1 cellular context compared by ENCODE assay signal in the genomic region with DNA sequence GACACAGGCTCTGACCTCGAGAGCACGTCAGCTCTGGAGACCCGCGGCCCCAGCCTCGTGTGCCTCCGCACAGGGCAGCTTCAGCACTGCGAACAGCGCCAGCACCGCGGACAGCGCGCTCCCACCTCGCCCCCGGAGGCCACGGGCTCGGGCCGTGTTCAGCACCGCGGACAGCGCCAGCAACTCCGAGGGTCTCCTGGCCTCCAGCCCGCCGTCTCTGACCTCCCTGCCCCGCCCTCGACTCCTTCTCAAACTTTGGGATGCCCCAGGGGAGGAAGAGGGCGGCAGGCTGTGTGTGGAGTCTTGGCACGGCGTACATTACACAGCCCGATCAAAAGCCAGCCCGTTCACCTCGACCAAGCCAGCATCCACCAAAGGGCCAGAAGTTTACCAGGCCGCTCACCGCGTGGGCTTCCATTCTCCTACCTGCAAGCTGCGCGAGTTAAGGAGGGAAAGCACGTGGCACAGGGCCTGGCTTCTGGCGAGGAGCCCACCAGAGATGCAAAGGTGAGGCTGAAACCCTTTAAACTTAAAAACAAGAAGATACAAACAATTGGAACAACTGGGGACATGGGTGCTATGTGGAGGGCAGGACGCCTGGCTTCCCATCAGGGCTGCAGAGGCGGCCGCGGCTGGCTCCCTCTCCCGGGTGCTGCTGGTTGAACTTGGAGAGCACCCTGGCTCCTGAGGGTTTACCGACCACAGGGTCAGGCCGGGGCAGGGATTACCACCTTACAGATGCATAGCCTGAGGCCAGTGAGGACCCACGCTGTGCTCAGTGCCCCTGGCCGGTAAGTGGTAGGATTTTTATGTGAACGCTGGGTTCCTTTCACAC.
A peak's percentile ranks its signal among the peaks of the same experiment; 100 is the strongest.
TF ChIP-seq lines count a peak whose summit lies in the region.

No MANE protein-coding gene starts in this region.

TF ChIP-seq in HepG2, 621 proteins besides CTCF, POLR2A, EP300 and RAD21 (continued from another document and continues in another):
- TF ChIP-seq ZSCAN20 (CRISPR knock-in tag; IDR thresholded peaks at IDR 0.05; ENCODE audit: borderline replicate concordance) (peak; percentile 100), ZNF550 (CRISPR knock-in tag; IDR thresholded peaks at IDR 0.05; ENCODE audit: borderline replicate concordance) (peak; percentile 98), ZNF761 (CRISPR knock-in tag; conservative IDR thresholded peaks at IDR 0.05) (peak; percentile 100), ZNF782 (CRISPR knock-in tag; IDR thresholded peaks at IDR 0.05; ENCODE audit: borderline replicate concordance) (peak; percentile 100), ETV6 (CRISPR knock-in tag; conservative IDR thresholded peaks at IDR 0.05) (peak; percentile 100), TAF15 (IDR thresholded peaks at IDR 0.05; ENCODE audit: low read depth, low read length, poor library complexity, severe bottlenecking) (peak; percentile 55), CCDC6 (CRISPR knock-in tag; IDR thresholded peaks at IDR 0.05) (peak; percentile 100), NFE2 (CRISPR knock-in tag; IDR thresholded peaks at IDR 0.05) (peak; percentile 97), IRF1 (CRISPR knock-in tag; IDR thresholded peaks at IDR 0.05; ENCODE audit: low read depth) (peak; percentile 99), ZNF3 (CRISPR knock-in tag; IDR thresholded peaks at IDR 0.05) (peak; percentile 97), AKAP8 (CRISPR knock-in tag; IDR thresholded peaks at IDR 0.05) (peak; percentile 100), FOXK1 (CRISPR knock-in tag; IDR thresholded peaks at IDR 0.05; ENCODE audit: borderline replicate concordance, low read depth) (peak; percentile 100), NFYB (CRISPR knock-in tag; IDR thresholded peaks at IDR 0.05) (peak; percentile 78), TFE3 (CRISPR knock-in tag; IDR thresholded peaks at IDR 0.05) (peak; percentile 100), FIP1L1 (IDR thresholded peaks at IDR 0.05; ENCODE audit: borderline replicate concordance, insufficient read depth, low read depth, low read length) (no peak), WIZ (CRISPR knock-in tag; IDR thresholded peaks at IDR 0.05) (peak; percentile 100), ZNF747 (CRISPR knock-in tag; IDR thresholded peaks at IDR 0.05; ENCODE audit: borderline replicate concordance) (peak; percentile 100), ZNF232 (CRISPR knock-in tag; IDR thresholded peaks at IDR 0.05; ENCODE audit: borderline replicate concordance) (peak; percentile 100), GLMP (CRISPR knock-in tag; IDR thresholded peaks at IDR 0.05; ENCODE audit: borderline replicate concordance) (peak; percentile 99), TBX2 (CRISPR knock-in tag; IDR thresholded peaks at IDR 0.05; ENCODE audit: borderline replicate concordance) (peak; percentile 99), MIER2 (CRISPR knock-in tag; IDR thresholded peaks at IDR 0.05) (peak; percentile 100), HNRNPLL (IDR thresholded peaks at IDR 0.05; ENCODE audit: low read depth, low read length, poor library complexity, severe bottlenecking) (peak; percentile 38), SKIL (CRISPR knock-in tag; IDR thresholded peaks at IDR 0.05; ENCODE audit: borderline replicate concordance) (peak; percentile 98), THAP9 (CRISPR knock-in tag; IDR thresholded peaks at IDR 0.05; ENCODE audit: borderline replicate concordance) (peak; percentile 96), ESRRA (CRISPR knock-in tag; IDR thresholded peaks at IDR 0.05; ENCODE audit: low read depth) (peak; percentile 96), ZNF24 (IDR thresholded peaks at IDR 0.05) (no peak), ZFP36 (IDR thresholded peaks at IDR 0.05; ENCODE audit: borderline replicate concordance, low read depth, low read length, partially characterized antibody) (no peak)
- TF ChIP-seq, protein P1, sequence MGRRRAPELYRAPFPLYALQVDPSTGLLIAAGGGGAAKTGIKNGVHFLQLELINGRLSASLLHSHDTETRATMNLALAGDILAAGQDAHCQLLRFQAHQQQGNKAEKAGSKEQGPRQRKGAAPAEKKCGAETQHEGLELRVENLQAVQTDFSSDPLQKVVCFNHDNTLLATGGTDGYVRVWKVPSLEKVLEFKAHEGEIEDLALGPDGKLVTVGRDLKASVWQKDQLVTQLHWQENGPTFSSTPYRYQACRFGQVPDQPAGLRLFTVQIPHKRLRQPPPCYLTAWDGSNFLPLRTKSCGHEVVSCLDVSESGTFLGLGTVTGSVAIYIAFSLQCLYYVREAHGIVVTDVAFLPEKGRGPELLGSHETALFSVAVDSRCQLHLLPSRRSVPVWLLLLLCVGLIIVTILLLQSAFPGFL (CRISPR knock-in tag; IDR thresholded peaks at IDR 0.05), result peak; percentile 99
- TF ChIP-seq, protein P2, sequence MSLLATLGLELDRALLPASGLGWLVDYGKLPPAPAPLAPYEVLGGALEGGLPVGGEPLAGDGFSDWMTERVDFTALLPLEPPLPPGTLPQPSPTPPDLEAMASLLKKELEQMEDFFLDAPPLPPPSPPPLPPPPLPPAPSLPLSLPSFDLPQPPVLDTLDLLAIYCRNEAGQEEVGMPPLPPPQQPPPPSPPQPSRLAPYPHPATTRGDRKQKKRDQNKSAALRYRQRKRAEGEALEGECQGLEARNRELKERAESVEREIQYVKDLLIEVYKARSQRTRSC (CRISPR knock-in tag; IDR thresholded peaks at IDR 0.05; ENCODE audit: low read depth), result peak; percentile 100
- TF ChIP-seq, protein P3, sequence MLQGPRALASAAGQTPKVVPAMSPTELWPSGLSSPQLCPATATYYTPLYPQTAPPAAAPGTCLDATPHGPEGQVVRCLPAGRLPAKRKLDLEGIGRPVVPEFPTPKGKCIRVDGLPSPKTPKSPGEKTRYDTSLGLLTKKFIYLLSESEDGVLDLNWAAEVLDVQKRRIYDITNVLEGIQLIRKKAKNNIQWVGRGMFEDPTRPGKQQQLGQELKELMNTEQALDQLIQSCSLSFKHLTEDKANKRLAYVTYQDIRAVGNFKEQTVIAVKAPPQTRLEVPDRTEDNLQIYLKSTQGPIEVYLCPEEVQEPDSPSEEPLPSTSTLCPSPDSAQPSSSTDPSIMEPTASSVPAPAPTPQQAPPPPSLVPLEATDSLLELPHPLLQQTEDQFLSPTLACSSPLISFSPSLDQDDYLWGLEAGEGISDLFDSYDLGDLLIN (CRISPR knock-in tag; IDR thresholded peaks at IDR 0.05; ENCODE audit: borderline replicate concordance), result peak; percentile 100; the same call in 1 of the 2 replicates
- TF ChIP-seq, protein P4, sequence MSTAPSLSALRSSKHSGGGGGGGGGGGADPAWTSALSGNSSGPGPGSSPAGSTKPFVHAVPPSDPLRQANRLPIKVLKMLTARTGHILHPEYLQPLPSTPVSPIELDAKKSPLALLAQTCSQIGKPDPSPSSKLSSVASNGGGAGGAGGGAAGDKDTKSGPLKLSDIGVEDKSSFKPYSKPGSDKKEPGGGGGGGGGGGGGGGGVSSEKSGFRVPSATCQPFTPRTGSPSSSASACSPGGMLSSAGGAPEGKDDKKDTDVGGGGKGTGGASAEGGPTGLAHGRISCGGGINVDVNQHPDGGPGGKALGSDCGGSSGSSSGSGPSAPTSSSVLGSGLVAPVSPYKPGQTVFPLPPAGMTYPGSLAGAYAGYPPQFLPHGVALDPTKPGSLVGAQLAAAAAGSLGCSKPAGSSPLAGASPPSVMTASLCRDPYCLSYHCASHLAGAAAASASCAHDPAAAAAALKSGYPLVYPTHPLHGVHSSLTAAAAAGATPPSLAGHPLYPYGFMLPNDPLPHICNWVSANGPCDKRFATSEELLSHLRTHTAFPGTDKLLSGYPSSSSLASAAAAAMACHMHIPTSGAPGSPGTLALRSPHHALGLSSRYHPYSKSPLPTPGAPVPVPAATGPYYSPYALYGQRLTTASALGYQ (CRISPR knock-in tag; IDR thresholded peaks at IDR 0.05), result peak; percentile 99
- TF ChIP-seq, protein P5, sequence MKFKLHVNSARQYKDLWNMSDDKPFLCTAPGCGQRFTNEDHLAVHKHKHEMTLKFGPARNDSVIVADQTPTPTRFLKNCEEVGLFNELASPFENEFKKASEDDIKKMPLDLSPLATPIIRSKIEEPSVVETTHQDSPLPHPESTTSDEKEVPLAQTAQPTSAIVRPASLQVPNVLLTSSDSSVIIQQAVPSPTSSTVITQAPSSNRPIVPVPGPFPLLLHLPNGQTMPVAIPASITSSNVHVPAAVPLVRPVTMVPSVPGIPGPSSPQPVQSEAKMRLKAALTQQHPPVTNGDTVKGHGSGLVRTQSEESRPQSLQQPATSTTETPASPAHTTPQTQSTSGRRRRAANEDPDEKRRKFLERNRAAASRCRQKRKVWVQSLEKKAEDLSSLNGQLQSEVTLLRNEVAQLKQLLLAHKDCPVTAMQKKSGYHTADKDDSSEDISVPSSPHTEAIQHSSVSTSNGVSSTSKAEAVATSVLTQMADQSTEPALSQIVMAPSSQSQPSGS (CRISPR knock-in tag; IDR thresholded peaks at IDR 0.05), result peak; percentile 99
- TF ChIP-seq, protein P6, sequence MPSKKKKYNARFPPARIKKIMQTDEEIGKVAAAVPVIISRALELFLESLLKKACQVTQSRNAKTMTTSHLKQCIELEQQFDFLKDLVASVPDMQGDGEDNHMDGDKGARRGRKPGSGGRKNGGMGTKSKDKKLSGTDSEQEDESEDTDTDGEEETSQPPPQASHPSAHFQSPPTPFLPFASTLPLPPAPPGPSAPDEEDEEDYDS (CRISPR knock-in tag; IDR thresholded peaks at IDR 0.05), result peak; percentile 93
- TF ChIP-seq, protein P7, sequence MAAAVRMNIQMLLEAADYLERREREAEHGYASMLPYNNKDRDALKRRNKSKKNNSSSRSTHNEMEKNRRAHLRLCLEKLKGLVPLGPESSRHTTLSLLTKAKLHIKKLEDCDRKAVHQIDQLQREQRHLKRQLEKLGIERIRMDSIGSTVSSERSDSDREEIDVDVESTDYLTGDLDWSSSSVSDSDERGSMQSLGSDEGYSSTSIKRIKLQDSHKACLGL (CRISPR knock-in tag; IDR thresholded peaks at IDR 0.05), result peak; percentile 100
- TF ChIP-seq, protein P8, sequence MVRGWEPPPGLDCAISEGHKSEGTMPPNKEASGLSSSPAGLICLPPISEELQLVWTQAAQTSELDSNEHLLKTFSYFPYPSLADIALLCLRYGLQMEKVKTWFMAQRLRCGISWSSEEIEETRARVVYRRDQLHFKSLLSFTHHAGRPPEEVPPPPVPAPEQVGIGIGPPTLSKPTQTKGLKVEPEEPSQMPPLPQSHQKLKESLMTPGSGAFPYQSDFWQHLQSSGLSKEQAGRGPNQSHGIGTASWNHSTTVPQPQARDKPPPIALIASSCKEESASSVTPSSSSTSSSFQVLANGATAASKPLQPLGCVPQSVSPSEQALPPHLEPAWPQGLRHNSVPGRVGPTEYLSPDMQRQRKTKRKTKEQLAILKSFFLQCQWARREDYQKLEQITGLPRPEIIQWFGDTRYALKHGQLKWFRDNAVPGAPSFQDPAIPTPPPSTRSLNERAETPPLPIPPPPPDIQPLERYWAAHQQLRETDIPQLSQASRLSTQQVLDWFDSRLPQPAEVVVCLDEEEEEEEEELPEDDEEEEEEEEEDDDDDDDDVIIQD (CRISPR knock-in tag; IDR thresholded peaks at IDR 0.05; ENCODE audit: low read depth), result peak; percentile 98
